ENCODE assay signal across 35 cellular contexts in genomic region chr5:131180407-131180806, GRCh38.
"Had no signal": no experiment of that assay in that cellular context is flagged by ENCODE, and none has a peak within 500 bp of the region (broad histone marks: within the 10 kb centered on the region; RNA-seq: fewer than 3 reads in every experiment).

No MANE protein-coding gene starts in this region.

- H3K4me2 ChIP-seq: hepatocyte had no signal

- H3K27ac ChIP-seq: adrenal gland, body of pancreas, esophagus squamous epithelium, gastroesophageal sphincter, heart right ventricle, hepatocyte, WERI-Rb-1 had no signal

- H2AFZ ChIP-seq: hepatocyte had no signal

- H3K27me3 ChIP-seq: adrenal gland, body of pancreas, esophagus squamous epithelium, gastroesophageal sphincter, heart right ventricle, hepatocyte had no signal

- H3K4me3 ChIP-seq: adrenal gland, body of pancreas, esophagus squamous epithelium, gastroesophageal sphincter, heart right ventricle, hepatocyte had no signal

- ATAC-seq: activated naive CD8-positive, alpha-beta T cell treated with anti-CD3 and anti-CD28 coated beads, Interleukin-2, amount 50 U/mL, for 24 hours; activated T-helper 17 cell treated with anti-CD3 and anti-CD28 coated beads, Interleukin-2, amount 50 U/mL, for 72 hours; body of pancreas; effector memory CD8-positive, alpha-beta T cell; gastroesophageal sphincter; heart right ventricle; T-helper 17 cell had no signal

- FAIRE-seq: colon had no signal

- H3K9me3 ChIP-seq: adrenal gland, body of pancreas, esophagus squamous epithelium, gastroesophageal sphincter, heart right ventricle had no signal

- DNase-seq: activated B cell treated with CpG ODN at 0.5 μM for 24 hours; activated CD4-positive, alpha-beta memory T cell treated with anti-CD3 and anti-CD28 coated beads, Interleukin-2, amount 10 ng/mL, durations not matched to agents 7 days and 5 days; activated CD4-positive, alpha-beta T cell treated with anti-CD3 and anti-CD28 coated beads for 4 hours; activated CD4-positive, alpha-beta T cell treated with anti-CD3 and anti-CD28 coated beads, Interleukin-2, amount 10 ng/mL, durations not matched to agents 7 days and 5 days; activated CD4-positive, alpha-beta T cell treated with anti-CD3 and anti-CD28 coated beads, Interleukin-2, amount 50 U/mL, for 4 hours; activated CD4-positive, CD25-positive, alpha-beta regulatory T cell treated with anti-CD3 and anti-CD28 coated beads, Interleukin-2, amount 50 U/mL, for 72 hours; activated CD8-positive, alpha-beta memory T cell treated with anti-CD3 and anti-CD28 coated beads, Interleukin-2, amount 50 U/mL, for 48 hours; activated effector memory CD4-positive, alpha-beta T cell treated with Interleukin-2 at 50 U/mL for 16 hours; activated gamma-delta T cell treated with Interleukin-2 at 50 U/mL for 16 hours; activated naive CD4-positive, alpha-beta T cell treated with anti-CD3 and anti-CD28 coated beads, Interleukin-2, amount 50 U/mL, for 16 hours; activated naive CD4-positive, alpha-beta T cell treated with Interleukin-2 at 50 U/mL for 16 hours; activated naive CD8-positive, alpha-beta T cell treated with anti-CD3 and anti-CD28 coated beads for 36 hours; activated naive CD8-positive, alpha-beta T cell treated with anti-CD3 and anti-CD28 coated beads, Interleukin-2, amount 50 U/mL, for 24 hours; activated T-cell treated with anti-CD3 and anti-CD28 coated beads for 4 hours; activated T-cell treated with anti-CD3 and anti-CD28 coated beads, Interleukin-2, amount 50 U/mL, for 24 hours; adrenal gland; amygdala; aorta; body of pancreas; caudate nucleus; cortex of kidney; dermis blood vessel endothelial cell; effector CD4-positive, alpha-beta T cell; effector memory CD8-positive, alpha-beta T cell; esophagus squamous epithelium; foreskin melanocyte; heart right ventricle; T-helper 1 cell; T-helper 17 cell; T1000; WERI-Rb-1 had no signal

- H3K36me3 ChIP-seq: WERI-Rb-1 had no signal

- H3K79me2 ChIP-seq: hepatocyte had no signal
